Comparison of ENCODE assay signal across 8 cellular contexts in genomic region chr18:35289293-35290069, GRCh38. TPM values are rescaled to one million over a fixed set of nuclear protein-coding genes. Genes with fewer than 3 reads are reported as not detected.
DNase-seq lines count a peak whose midpoint lies in the region; ATAC-seq, FAIRE-seq and TF ChIP-seq lines count a peak whose summit lies in the region.

No MANE protein-coding gene starts in this region.

- H3K27me3 Mint-ChIP-seq in H9 (ENCODE audit: low read depth): no peaks in the 10 kb centered on the region
- H3K27me3 Mint-ChIP-seq in activated naive CD8-positive, alpha-beta T cell treated with anti-CD3 and anti-CD28 coated beads, Interleukin-2, amount 10 ng/mL, durations not matched to agents 7 days and 5 days: no peaks in the 10 kb centered on the region

- peak overlapping the region; percentile 90 for H3K4me2 ChIP-seq in H9 (ENCODE audit: insufficient read depth, insufficient read length, low read length)

- DNase-seq in GM12891 (ENCODE audit: insufficient read length, low spot score) (no peak), H9 (peak; percentile 31), MG63 (peak; percentile 4), right atrium auricular region (ENCODE audit: low spot score) (no peak), retina (peak; percentile 9), H54 (ENCODE audit: insufficient read length, low spot score) (no peak), ecto neural progenitor cell (ENCODE audit: low spot score) (no peak)
- DNase-seq in activated naive CD8-positive, alpha-beta T cell treated with anti-CD3 and anti-CD28 coated beads, Interleukin-2, amount 10 ng/mL, durations not matched to agents 7 days and 5 days: no peak

- no peak overlapping the region for H2AK5ac ChIP-seq in H9 (ENCODE audit: insufficient read length, low read length)

- H3K27me3 ChIP-seq in H9 (ENCODE audit: insufficient read depth, low read length): no peaks in the 10 kb centered on the region
- H3K27me3 ChIP-seq in MG63: no peaks in the 10 kb centered on the region
- no peaks in the 10 kb centered on the region for H3K27me3 ChIP-seq in right atrium auricular region

- H3K56ac ChIP-seq in H9 (ENCODE audit: insufficient read length, low read depth, low read length): no peak overlapping the region

- H3K27ac ChIP-seq in H9 (ENCODE audit: insufficient read length, low read depth, low read length) (no peak overlapping the region), right atrium auricular region (peak overlapping the region; percentile 91)

- H3K36me3 ChIP-seq in MG63 (peaks cover 37% of the 10 kb centered on the region), right atrium auricular region (no peaks in the 10 kb centered on the region)

- no peak overlapping the region for H4K5ac ChIP-seq in H9 (ENCODE audit: insufficient read length, low read depth, low read length)

- H3K4me3 ChIP-seq in MG63: peak overlapping the region; percentile 95
- H3K4me3 ChIP-seq in right atrium auricular region: peak overlapping the region; percentile 71 to 87

- H3K23me2 ChIP-seq in H9 (ENCODE audit: insufficient read length, low read depth, low read length, poor library complexity, severe bottlenecking): peaks cover 8% of the 10 kb centered on the region

- H2BK12ac ChIP-seq in H9 (ENCODE audit: insufficient read length, low read depth, low read length): no peak overlapping the region

- no peaks in the 10 kb centered on the region for H3K4me1 ChIP-seq in H9 (ENCODE audit: insufficient read depth, low read length)
- peaks cover 0 to 35% of the 10 kb centered on the region in 2 donors for H3K4me1 ChIP-seq in right atrium auricular region

- WGBS in H9 (ENCODE audit: extremely low coverage, insufficient read length, low lambda C conversion rate): no CpG with 5 or more reads among the region's 14 CpGs

- peaks cover 28 to 30% of the 10 kb centered on the region in 2 experiments for H3K9me3 Mint-ChIP-seq in H9
- peaks cover 14% of the 10 kb centered on the region for H3K9me3 Mint-ChIP-seq in activated naive CD8-positive, alpha-beta T cell treated with anti-CD3 and anti-CD28 coated beads, Interleukin-2, amount 10 ng/mL, durations not matched to agents 7 days and 5 days

- no peak overlapping the region for H2BK20ac ChIP-seq in H9 (ENCODE audit: low read depth, low read length, poor library complexity, severe bottlenecking)

- no peak overlapping the region for H3T11ph ChIP-seq in H9 (ENCODE audit: low read length)

- H2BK120ac ChIP-seq in H9 (ENCODE audit: low read depth, low read length, poor library complexity, severe bottlenecking): no peak overlapping the region

- peak overlapping the region; percentile 53 for H3K9ac ChIP-seq in H9 (ENCODE audit: extremely low read depth, insufficient read length, low read length)

- H3K79me1 ChIP-seq in H9 (ENCODE audit: insufficient read depth, low read depth, low read length, poor library complexity, severe bottlenecking): peaks cover 3% of the 10 kb centered on the region

- peak overlapping the region; percentile 26; the same call in 1 of the 2 replicates for H3K14ac ChIP-seq in H9 (ENCODE audit: insufficient read depth, low read length)

- no peak overlapping the region for H2BK5ac ChIP-seq in H9 (ENCODE audit: insufficient read length, low read length)

- no peaks in the 10 kb centered on the region for H4K20me1 ChIP-seq in H9 (ENCODE audit: control insufficient read depth, insufficient read depth, insufficient read length)

- ATAC-seq in activated naive CD8-positive, alpha-beta T cell treated with anti-CD3 and anti-CD28 coated beads, Interleukin-2, amount 10 ng/mL, durations not matched to agents 7 days and 5 days (ENCODE audit: low read depth): peak; percentile 35

- no peak for TF ChIP-seq POLR2A in GM12891 (IDR thresholded peaks at IDR 0.05; ENCODE audit: low read depth, low read length)
- TF ChIP-seq POLR2A in H54 (IDR thresholded peaks at IDR 0.05; ENCODE audit: low read depth, low read length): no peak

- no peak overlapping the region for H4K91ac ChIP-seq in H9 (ENCODE audit: insufficient read length, low read depth, low read length)

- peak overlapping the region; percentile 97 to 98 (median 98) for H3K27ac Mint-ChIP-seq in H9
- H3K27ac Mint-ChIP-seq in activated naive CD8-positive, alpha-beta T cell treated with anti-CD3 and anti-CD28 coated beads, Interleukin-2, amount 10 ng/mL, durations not matched to agents 7 days and 5 days: peak overlapping the region; percentile 88

- no peak overlapping the region for H2AFZ ChIP-seq in H9 (ENCODE audit: low read length)

- no peaks in the 10 kb centered on the region for H3K79me2 ChIP-seq in H9 (ENCODE audit: insufficient read depth, low read length)

- H3K18ac ChIP-seq in H9 (ENCODE audit: insufficient read length, low read depth, low read length): no peak overlapping the region

- TF ChIP-seq CTCF in H9 (conservative IDR thresholded peaks at IDR 0.05) (no peak), right atrium auricular region (IDR thresholded peaks at IDR 0.05) (no peak)

- H3K4ac ChIP-seq in H9 (ENCODE audit: low read depth, low read length): no peak overlapping the region

- H3K4me3 Mint-ChIP-seq in H9: peak overlapping the region; percentile 96 to 97
- H3K4me3 Mint-ChIP-seq in activated naive CD8-positive, alpha-beta T cell treated with anti-CD3 and anti-CD28 coated beads, Interleukin-2, amount 10 ng/mL, durations not matched to agents 7 days and 5 days: peak overlapping the region; percentile 99

- H3K9me3 ChIP-seq in H9 (ENCODE audit: control insufficient read depth, low read depth, low read length) (peaks cover 7% of the 10 kb centered on the region), MG63 (peaks cover 14% of the 10 kb centered on the region), right atrium auricular region (no peaks in the 10 kb centered on the region)

- POLR2A ChIA-PET in activated naive CD8-positive, alpha-beta T cell treated with anti-CD3 and anti-CD28 coated beads, Interleukin-2, amount 10 ng/mL, durations not matched to agents 7 days and 5 days (lab: Charles Lee): interaction anchor here (0.8 to 2.3 kb wide), 13 partner anchors 15 to 839 kb away, joined by 3 to 21 read pairs (median 4); partner anchors contain the start of genes INO80C, RMP24, SLC39A6 and ZNF24

- no peak overlapping the region for H4K8ac ChIP-seq in H9 (replicated peaks; ENCODE audit: insufficient read length, low read depth, low read length)

- H3K36me3 Mint-ChIP-seq in H9 (ENCODE audit: insufficient read depth in 1 of 3, low read depth in 3 of 3): peaks cover 18 to 48% (median 34%) of the 10 kb centered on the region in 3 experiments
- peaks cover 67% of the 10 kb centered on the region for H3K36me3 Mint-ChIP-seq in activated naive CD8-positive, alpha-beta T cell treated with anti-CD3 and anti-CD28 coated beads, Interleukin-2, amount 10 ng/mL, durations not matched to agents 7 days and 5 days

- no peak overlapping the region for H3K23ac ChIP-seq in H9 (ENCODE audit: insufficient read length, low read depth, low read length)

- FAIRE-seq in GM12891 (lab: Jason Lieb, UNC) (peak; percentile 69), H54 (lab: Jason Lieb, UNC) (no peak)

- no peak overlapping the region for H2BK15ac ChIP-seq in H9 (ENCODE audit: low read depth, low read length)

- H3K4me1 Mint-ChIP-seq in H9: peaks cover 14 to 18% of the 10 kb centered on the region in 2 experiments
- H3K4me1 Mint-ChIP-seq in activated naive CD8-positive, alpha-beta T cell treated with anti-CD3 and anti-CD28 coated beads, Interleukin-2, amount 10 ng/mL, durations not matched to agents 7 days and 5 days: peaks cover 33% of the 10 kb centered on the region

TF ChIP-seq in GM12891, 5 proteins besides CTCF, POLR2A, EP300 and RAD21:
- TF ChIP-seq POLR2AphosphoS5 (IDR thresholded peaks at IDR 0.05; ENCODE audit: low read depth, low read length) (no peak), SPI1 (IDR thresholded peaks at IDR 0.05; ENCODE audit: low read depth, low read length) (no peak), TAF1 (IDR thresholded peaks at IDR 0.05; ENCODE audit: low read depth, low read length) (no peak), PAX5 (IDR thresholded peaks at IDR 0.05; ENCODE audit: insufficient read depth, low read length, severe bottlenecking) (no peak), POU2F2 (IDR thresholded peaks at IDR 0.05; ENCODE audit: low read depth, low read length) (no peak)

RNA-seq across cellular contexts. Expression of gene ZSCAN30, which starts 0.5 kb away (rescaled TPM):
- polyA plus RNA-seq in GM12891 (2012; ENCODE audit: low read depth, missing spikeins): 14.5 TPM
- total RNA-seq in H9 (2021) (10.0 and 11.6 TPM in 2 replicates), right atrium auricular region (10 to 100 TPM; 12.8 to 18.7 TPM)
- total RNA-seq in MG63 (2014; rRNA removed; shearing (Covaris generic); ENCODE audit: low replicate concordance): 11.1 and 19.7 TPM in 2 replicates
- 10 to 100 TPM; 18.8 to 23.5 TPM for total RNA-seq in activated naive CD8-positive, alpha-beta T cell treated with anti-CD3 and anti-CD28 coated beads, Interleukin-2, amount 10 ng/mL, durations not matched to agents 7 days and 5 days

RNA-seq across cellular contexts. Expression of gene ZNF397, which starts 48.6 kb away (rescaled TPM):
- 6.3 TPM for polyA plus RNA-seq in GM12891 (2012; ENCODE audit: low read depth, missing spikeins)
- total RNA-seq in H9 (2021) (35.3 TPM in 2 replicates), right atrium auricular region (10 to 100 TPM; 11.3 to 12.0 TPM)
- 4.1 and 6.9 TPM in 2 replicates for total RNA-seq in MG63 (2014; rRNA removed; shearing (Covaris generic); ENCODE audit: low replicate concordance)
- 10 to 100 TPM; 20.9 to 26.1 TPM for total RNA-seq in activated naive CD8-positive, alpha-beta T cell treated with anti-CD3 and anti-CD28 coated beads, Interleukin-2, amount 10 ng/mL, durations not matched to agents 7 days and 5 days

RNA-seq across cellular contexts. Expression of gene ZNF24, which starts 54.7 kb away (rescaled TPM):
- 14.6 TPM for polyA plus RNA-seq in GM12891 (2012; ENCODE audit: low read depth, missing spikeins)
- total RNA-seq in H9 (2021) (57.9 and 61.0 TPM in 2 replicates), right atrium auricular region (10 to 100 TPM; 27.5 to 33.9 TPM)
- total RNA-seq in MG63 (2014; rRNA removed; shearing (Covaris generic); ENCODE audit: low replicate concordance): 13.1 and 15.2 TPM in 2 replicates
- 10 to 100 TPM; 63.2 to 66.4 TPM for total RNA-seq in activated naive CD8-positive, alpha-beta T cell treated with anti-CD3 and anti-CD28 coated beads, Interleukin-2, amount 10 ng/mL, durations not matched to agents 7 days and 5 days

Comparison
In these comparisons a context has a peak if more than half of its experiments do, and no peak if none do; other contexts are left out.
1. DNase-seq: peak in H9 (single experiment), MG63 (single experiment) and retina (single experiment); none in GM12891 (single experiment), activated naive CD8-positive, alpha-beta T cell treated with anti-CD3 and anti-CD28 coated beads, Interleukin-2, amount 10 ng/mL, durations not matched to agents 7 days and 5 days (single experiment), right atrium auricular region (single experiment), H54 (single experiment) and ecto neural progenitor cell (single experiment).